Comparison of ENCODE assay signal across 8 cellular contexts in genomic region chr4:44447563-44448504, GRCh38. TPM values are rescaled to one million over a fixed set of nuclear protein-coding genes. Genes with fewer than 3 reads are reported as not detected.
A peak's percentile ranks its signal among the peaks of the same experiment; 100 is the strongest.
DNase-seq lines count a peak whose midpoint lies in the region; ATAC-seq, FAIRE-seq and TF ChIP-seq lines count a peak whose summit lies in the region.

No MANE protein-coding gene starts in this region.

- H3K9me1 ChIP-seq in keratinocyte (ENCODE audit: control insufficient read depth, extremely low read depth, insufficient read depth, low read length) = no peaks in the 10 kb centered on the region

- peak overlapping the region; percentile 90 for H2AFZ ChIP-seq in mammary epithelial cell (ENCODE audit: low read depth, low read length)
- peak overlapping the region; percentile 99 for H2AFZ ChIP-seq in keratinocyte (ENCODE audit: control insufficient read depth, low read length)

- H3K9ac ChIP-seq in mammary epithelial cell (ENCODE audit: insufficient read depth, low read length) = no peak overlapping the region
- H3K9ac ChIP-seq in keratinocyte (ENCODE audit: control insufficient read depth, extremely low read depth, insufficient read depth, low read length) = peak overlapping the region; percentile 44

- DNase-seq in NCI-H2081 (lab: John Stamatoyannopoulos, UW) = peak; percentile 52 to 59
- DNase-seq in NCI-H2081 treated with DMSO at 0.1 percent for 48 hours (lab: John Stamatoyannopoulos, UW) = no peak
- peak; percentile 14 for DNase-seq in HPDE6-E6E7 (ENCODE audit: extremely low spot score)
- peak; percentile 20 for DNase-seq in mammary epithelial cell
- DNase-seq in keratinocyte (ENCODE audit: low read depth, low spot score) = no peak
- DNase-seq in amniotic stem cell (lab: John Stamatoyannopoulos, UW) = no peak
- no peak for DNase-seq in OCI-M1 (lab: John Stamatoyannopoulos, UW)

- H3K4me2 ChIP-seq in mammary epithelial cell (ENCODE audit: insufficient read depth, low read depth, low read length) (peak overlapping the region; percentile 97), keratinocyte (ENCODE audit: control insufficient read depth, extremely low read depth, insufficient read depth, low read depth, low read length) (peak overlapping the region; percentile 100)

- no peaks in the 10 kb centered on the region for H3K9me3 Mint-ChIP-seq in stimulated activated memory B cell treated with anti-CD40 and anti-IgM and Interleukin-4, amounts not matched to agents 10 μg/mL and 1 μg/mL and 100 μg/mL, for 72 hours

- WGBS in mammary epithelial cell (ENCODE audit: low coverage, missing lambda C conversion rate) = 5% methylated on average over 7 of the region's 110 CpGs

- peak overlapping the region; percentile 67 for H3K4me3 Mint-ChIP-seq in stimulated activated memory B cell treated with anti-CD40 and anti-IgM and Interleukin-4, amounts not matched to agents 10 μg/mL and 1 μg/mL and 100 μg/mL, for 72 hours

- H3K27ac ChIP-seq in mammary epithelial cell (ENCODE audit: insufficient read depth, low read depth, low read length) = no peak overlapping the region
- H3K27ac ChIP-seq in keratinocyte (ENCODE audit: control insufficient read depth, insufficient read depth, low read length) = no peak overlapping the region

- no peak for FAIRE-seq in keratinocyte (lab: Jason Lieb, UNC)

- H3K4me3 ChIP-seq in mammary epithelial cell (replicated peaks in 1 of 3; ENCODE audit: insufficient read depth in 1 of 3, low read depth in 2 of 3, low read length in 3 of 3) = peak overlapping the region; percentile 55 to 60 (median 57)
- H3K4me3 ChIP-seq in keratinocyte (ENCODE audit: control insufficient read depth in 2 of 3, extremely low read depth in 1 of 3, insufficient read depth in 2 of 3, low read depth in 1 of 3, low read length in 3 of 3) = peak overlapping the region; percentile 49 to 91 (median 87)

- H3K79me2 ChIP-seq in mammary epithelial cell (ENCODE audit: insufficient read depth, low read length) = no peaks in the 10 kb centered on the region
- H3K79me2 ChIP-seq in keratinocyte (ENCODE audit: control insufficient read depth, insufficient read depth, low read length) = no peaks in the 10 kb centered on the region

- intact Hi-C loops in mammary epithelial cell (cut with micrococcal nuclease) = loop anchor here (5.0 to 10.0 kb wide), 2 partner anchors 44 to 107 kb away; no protein-coding TSS in a partner anchor

- H4K20me1 ChIP-seq in mammary epithelial cell (ENCODE audit: insufficient read depth, low read length) = no peaks in the 10 kb centered on the region
- no peaks in the 10 kb centered on the region for H4K20me1 ChIP-seq in keratinocyte (ENCODE audit: control insufficient read depth, extremely low read depth, insufficient read depth, low read length)

- no peak overlapping the region for H3K27ac Mint-ChIP-seq in stimulated activated memory B cell treated with anti-CD40 and anti-IgM and Interleukin-4, amounts not matched to agents 10 μg/mL and 1 μg/mL and 100 μg/mL, for 72 hours

- H3K27me3 ChIP-seq in mammary epithelial cell (ENCODE audit: insufficient read depth, low read length) = peaks cover 40% of the 10 kb centered on the region
- H3K27me3 ChIP-seq in keratinocyte (ENCODE audit: control insufficient read depth, extremely low read depth, insufficient read depth, low read length) = peaks cover 30% of the 10 kb centered on the region

- ATAC-seq in stimulated activated memory B cell treated with anti-CD40 and anti-IgM and Interleukin-4, amounts not matched to agents 10 μg/mL and 1 μg/mL and 100 μg/mL, for 72 hours = no peak

- BruUV-seq in mammary epithelial cell (replicated peaks; lab: Mats Ljungman, UMichigan) = no TSS peak

- in situ Hi-C loops in mammary epithelial cell (cut with MboI; ENCODE audit: low sequenced_read_pairs in 2 of 2) = no loop called here

- peaks cover 4% of the 10 kb centered on the region for H3K36me3 Mint-ChIP-seq in stimulated activated memory B cell treated with anti-CD40 and anti-IgM and Interleukin-4, amounts not matched to agents 10 μg/mL and 1 μg/mL and 100 μg/mL, for 72 hours

- no peaks in the 10 kb centered on the region for H3K36me3 ChIP-seq in mammary epithelial cell (ENCODE audit: insufficient read depth, low read length)
- H3K36me3 ChIP-seq in keratinocyte (ENCODE audit: control insufficient read depth in 2 of 2, extremely low read depth in 1 of 2, insufficient read depth in 2 of 2, low read length in 2 of 2) = no peaks in the 10 kb centered on the region

- CTCF ChIA-PET in mammary epithelial cell (lab: Charles Lee; ENCODE audit: low non-redundant PET) = interaction anchor here (0.8 to 1.2 kb wide), 2 partner anchors 46 to 134 kb away, joined by 5 to 15 read pairs; no protein-coding TSS in a partner anchor

- H3K4me1 Mint-ChIP-seq in stimulated activated memory B cell treated with anti-CD40 and anti-IgM and Interleukin-4, amounts not matched to agents 10 μg/mL and 1 μg/mL and 100 μg/mL, for 72 hours = peaks cover 14% of the 10 kb centered on the region

- H3K4me1 ChIP-seq in mammary epithelial cell (ENCODE audit: insufficient read depth, low read length) (peaks cover 15% of the 10 kb centered on the region), keratinocyte (ENCODE audit: control insufficient read depth, extremely low read depth, insufficient read depth, low read length) (peaks cover 14% of the 10 kb centered on the region)

- no peak for TF ChIP-seq CTCF in mammary epithelial cell (conservative IDR thresholded peaks at IDR 0.05 in 1 of 2, IDR thresholded peaks at IDR 0.05 in 1 of 2; ENCODE audit: extremely low read depth in 1 of 2, insufficient read depth in 1 of 2, low read depth in 1 of 2, low read length in 2 of 2)
- TF ChIP-seq CTCF in keratinocyte (optimal IDR thresholded peaks at IDR 0.05 in 1 of 3, IDR thresholded peaks at IDR 0.05 in 1 of 3, conservative IDR thresholded peaks at IDR 0.05 in 1 of 3; ENCODE audit: extremely low read depth in 1 of 3, insufficient read depth in 2 of 3, low read length in 3 of 3) = peak in 2 of 3 experiments; percentile 18 to 48

- H3K27me3 Mint-ChIP-seq in stimulated activated memory B cell treated with anti-CD40 and anti-IgM and Interleukin-4, amounts not matched to agents 10 μg/mL and 1 μg/mL and 100 μg/mL, for 72 hours = peaks cover 43% of the 10 kb centered on the region

- dilution Hi-C loops in mammary epithelial cell (cut with HindIII; ENCODE audit: low sequenced_read_pairs) (no loop called here), keratinocyte (cut with MboI; ENCODE audit: extremely low pct_ligation_motif_present, low sequenced_read_pairs) (no loop called here)

- H3K9me3 ChIP-seq in mammary epithelial cell (replicated peaks; ENCODE audit: insufficient read depth, low read length) (no peaks in the 10 kb centered on the region), keratinocyte (ENCODE audit: control insufficient read depth, low read depth, low read length) (no peaks in the 10 kb centered on the region)

RNA-seq across cellular contexts. Expression of gene KCTD8, which starts 0.8 kb away (rescaled TPM):
- total RNA-seq in mammary epithelial cell = not detected
- 0.15 TPM for polyA plus RNA-seq in mammary epithelial cell
- polyA minus RNA-seq in mammary epithelial cell = not detected
- polyA plus RNA-seq in keratinocyte = 0.71 to 1.9 TPM (median 0.97 TPM) in 3 replicates
- polyA plus RNA-seq in keratinocyte (2011; ENCODE audit: low read depth) = 1.4 TPM
- 1.0 and 1.4 TPM in 2 replicates for polyA plus RNA-seq in keratinocyte (2011; cell fraction: cytosol; rRNA removed)
- 3.0 and 3.5 TPM in 2 replicates for polyA plus RNA-seq in keratinocyte (2011; cell fraction: nucleus; rRNA removed)
- polyA plus RNA-seq in keratinocyte (2012; ENCODE audit: low replicate concordance) = 0.61 and 1.1 TPM in 2 replicates
- 0.69 to 1.2 TPM (median 1.1 TPM) in 3 replicates for polyA minus RNA-seq in keratinocyte
- 1.7 TPM for polyA minus RNA-seq in keratinocyte (2011; cell fraction: cytosol; rRNA and poly(A)+ RNA removed)
- 6.7 and 7.6 TPM in 2 replicates for polyA minus RNA-seq in keratinocyte (2011; cell fraction: nucleus; rRNA and poly(A)+ RNA removed)

Comparison
In these comparisons a context has a peak if more than half of its experiments do, and no peak if none do; other contexts are left out.
1. DNase-seq: peak in NCI-H2081 (2 of 2), HPDE6-E6E7 (single experiment) and mammary epithelial cell (single experiment); none in NCI-H2081 treated with DMSO at 0.1 percent for 48 hours (single experiment), keratinocyte (single experiment), amniotic stem cell (single experiment) and OCI-M1 (single experiment).
2. CTCF ChIP-seq: peak in keratinocyte (2 of 3); none in mammary epithelial cell (0 of 2).